In the genomic region with DNA sequence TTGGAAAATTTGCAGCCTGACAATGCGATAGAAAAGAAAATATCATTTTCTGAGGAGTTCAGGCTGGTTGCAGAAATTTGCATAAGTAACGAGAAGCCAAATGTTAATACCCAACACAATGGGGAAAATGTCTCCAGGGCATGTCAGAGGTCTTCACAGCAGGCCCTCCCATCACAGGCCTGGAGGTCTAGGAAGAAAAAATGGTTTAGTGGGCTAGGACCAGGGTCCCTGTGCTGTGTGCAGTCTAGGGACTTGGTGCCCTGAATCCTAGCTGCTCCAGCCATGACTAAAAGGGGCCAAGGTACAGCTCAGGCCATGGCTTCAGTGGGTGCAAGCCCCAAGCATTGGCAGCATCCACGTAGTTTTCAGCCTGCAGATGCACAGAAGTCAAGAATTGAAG, we compare ENCODE assay signal across 8 cellular contexts.
"Had no signal": no experiment of that assay in that cellular context is flagged by ENCODE, and none has a peak within 500 bp of the region (broad histone marks: within the 10 kb centered on the region; RNA-seq: fewer than 3 reads in every experiment).

No MANE protein-coding gene starts in this region.

- H3K4me3 ChIP-seq: GM12878 had no signal

- ATAC-seq: GM12878 had no signal

- FAIRE-seq: G401.6, GM12878, GM12891, GM12892, GM18507, GM19239 had no signal

- DNase-seq: GDM1, GF-D8 had no signal
